In the genomic region with DNA sequence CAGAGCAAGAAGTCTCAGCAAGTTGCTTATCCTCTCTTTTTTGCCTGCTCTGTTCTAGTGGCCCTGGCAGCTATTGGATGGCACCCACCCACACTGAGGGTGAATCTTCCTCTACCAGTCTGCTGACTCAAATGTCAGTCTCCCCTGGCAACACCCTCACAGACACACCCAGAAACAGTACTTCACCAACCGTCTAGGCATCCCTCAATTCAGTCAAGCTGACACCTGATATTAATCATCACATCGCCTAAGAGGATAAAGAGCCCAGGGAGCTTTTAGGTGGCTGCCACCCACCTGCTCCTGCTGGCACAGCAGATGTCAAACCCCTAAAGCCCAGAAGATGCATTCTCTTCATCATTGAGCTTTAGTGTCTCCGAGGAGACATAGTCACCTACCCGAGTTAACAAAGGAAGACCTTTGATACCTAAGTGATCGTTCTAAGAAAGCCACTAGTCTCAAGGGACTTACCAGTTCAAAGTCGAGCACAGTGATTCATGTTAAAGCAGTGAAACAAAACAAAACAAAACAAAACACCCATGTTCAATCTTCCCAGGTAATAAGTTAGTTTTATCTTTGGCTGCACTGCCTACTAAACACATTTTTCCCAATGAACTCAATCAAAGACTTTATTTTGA, we compare ENCODE assay signal across 13 cellular contexts.
DNase-seq lines count a peak whose midpoint lies in the region; ATAC-seq, FAIRE-seq and TF ChIP-seq lines count a peak whose summit lies in the region.
"Had no signal": no experiment of that assay in that cellular context is flagged by ENCODE, and none has a peak within 500 bp of the region (broad histone marks: within the 10 kb centered on the region; RNA-seq: fewer than 3 reads in every experiment).

No MANE protein-coding gene starts in this region.

- no peaks in the 10 kb centered on the region for H3F3A ChIP-seq in GM23338 (replicated peaks; ENCODE audit: low read depth)

- H3K27me3 ChIP-seq in bronchial epithelial cell (ENCODE audit: control insufficient read depth, insufficient read depth, low read length): no peaks in the 10 kb centered on the region
- H3K27me3 ChIP-seq in GM23338 (ENCODE audit: insufficient read depth): no peaks in the 10 kb centered on the region
- H3K27me3 ChIP-seq: dorsolateral prefrontal cortex, left lung had no signal

- no peak overlapping the region for H3K27ac ChIP-seq in GM23338 (ENCODE audit: low read depth)
- H3K27ac ChIP-seq: KMS-11, left lung had no signal

- H3K27ac Mint-ChIP-seq in GM23338: no peak overlapping the region
- H3K27ac Mint-ChIP-seq: CD4-positive, alpha-beta T cell; T-helper 17 cell had no signal

- no peaks in the 10 kb centered on the region for H3K4me1 ChIP-seq in GM23338 (ENCODE audit: insufficient read depth)
- H3K4me1 ChIP-seq: left lung had no signal

- H3K4me3 Mint-ChIP-seq in GM23338: no peak overlapping the region
- H3K4me3 Mint-ChIP-seq: CD4-positive, alpha-beta T cell; T-helper 17 cell had no signal

- no peak overlapping the region for H3K4me2 ChIP-seq in GM23338
- H3K4me2 ChIP-seq: KMS-11 had no signal

- no peak for FAIRE-seq in bronchial epithelial cell (lab: Jason Lieb, UNC)

- no peaks in the 10 kb centered on the region for H3K9me3 Mint-ChIP-seq in GM23338
- H3K9me3 Mint-ChIP-seq: CD4-positive, alpha-beta T cell had no signal

- H3K4me3 ChIP-seq in GM12865 (ENCODE audit: low read depth, low read length): no peak overlapping the region
- H3K4me3 ChIP-seq in bronchial epithelial cell (ENCODE audit: low read depth, low read length): no peak overlapping the region
- H3K4me3 ChIP-seq in GM23338: no peak overlapping the region
- H3K4me3 ChIP-seq: dorsolateral prefrontal cortex, left lung had no signal

- H3K9me2 ChIP-seq in GM23338 (ENCODE audit: insufficient read depth): no peaks in the 10 kb centered on the region

- H3K4me1 Mint-ChIP-seq in GM23338: no peaks in the 10 kb centered on the region; the same call in 2 of the 3 replicates
- H3K4me1 Mint-ChIP-seq: T-helper 17 cell had no signal

- TF ChIP-seq CTCF in GM12865 (IDR thresholded peaks at IDR 0.05; ENCODE audit: insufficient read depth, low read depth, low read length, missing control alignments) (no peak), bronchial epithelial cell (IDR thresholded peaks at IDR 0.05; ENCODE audit: insufficient read depth, low read length, severe bottlenecking) (no peak), GM23338 (conservative IDR thresholded peaks at IDR 0.05; ENCODE audit: low read depth in 2 of 2) (no peak)

- no peaks in the 10 kb centered on the region for H3K36me3 ChIP-seq in bronchial epithelial cell (ENCODE audit: control insufficient read depth, insufficient read depth, low read length)
- no peaks in the 10 kb centered on the region for H3K36me3 ChIP-seq in GM23338 (ENCODE audit: insufficient read depth)
- H3K36me3 ChIP-seq: left lung had no signal

- H4K20me1 ChIP-seq in GM23338 (replicated peaks; ENCODE audit: insufficient read depth): no peaks in the 10 kb centered on the region

- H3K36me3 Mint-ChIP-seq in GM23338 (ENCODE audit: low read depth): no peaks in the 10 kb centered on the region

- no peak overlapping the region for H2AFZ ChIP-seq in GM23338

- DNase-seq in GM12865 (ENCODE audit: low read depth) (peak; percentile 18), NCI-H1694 (lab: John Stamatoyannopoulos, UW) (peak; percentile 7), bronchial epithelial cell (ENCODE audit: low read depth) (peak; percentile 58), GM23338 (ENCODE audit: low spot score) (no peak), cortex of kidney (lab: John Stamatoyannopoulos, UW) (no peak), NCI-H446 treated with DMSO at 0.1 percent for 48 hours (lab: John Stamatoyannopoulos, UW) (no peak)
- DNase-seq: CD4-positive, alpha-beta T cell; left lung; T-helper 17 cell had no signal

- no peaks in the 10 kb centered on the region for H3K79me2 ChIP-seq in GM23338 (replicated peaks; ENCODE audit: insufficient read depth)

- H3K27me3 Mint-ChIP-seq in GM23338 (ENCODE audit: insufficient read depth, low read depth, poor library complexity): no peaks in the 10 kb centered on the region

- peak; percentile 58 for ATAC-seq in GM19397 (IDR thresholded peaks at IDR 0.05; ENCODE audit: unreplicated experiment)
- ATAC-seq in GM23338: no peak
- no peak for ATAC-seq in GM21528 (IDR thresholded peaks at IDR 0.05; ENCODE audit: low FRiP score, unreplicated experiment)
- ATAC-seq: left lung, T-helper 17 cell had no signal

TF ChIP-seq in GM23338, 12 proteins besides CTCF, POLR2A, EP300 and RAD21 (continues in another document):
- TF ChIP-seq CREB1 (CRISPR knock-in tag; IDR thresholded peaks at IDR 0.05; ENCODE audit: low read depth) (no peak), JUNB (IDR thresholded peaks at IDR 0.05; ENCODE audit: unreplicated experiment) (no peak), EZH2phosphoT487 (IDR thresholded peaks at IDR 0.05; ENCODE audit: unreplicated experiment) (no peak), POLR2AphosphoS5 (IDR thresholded peaks at IDR 0.05; ENCODE audit: low read depth) (no peak)
- TF ChIP-seq, protein P1, sequence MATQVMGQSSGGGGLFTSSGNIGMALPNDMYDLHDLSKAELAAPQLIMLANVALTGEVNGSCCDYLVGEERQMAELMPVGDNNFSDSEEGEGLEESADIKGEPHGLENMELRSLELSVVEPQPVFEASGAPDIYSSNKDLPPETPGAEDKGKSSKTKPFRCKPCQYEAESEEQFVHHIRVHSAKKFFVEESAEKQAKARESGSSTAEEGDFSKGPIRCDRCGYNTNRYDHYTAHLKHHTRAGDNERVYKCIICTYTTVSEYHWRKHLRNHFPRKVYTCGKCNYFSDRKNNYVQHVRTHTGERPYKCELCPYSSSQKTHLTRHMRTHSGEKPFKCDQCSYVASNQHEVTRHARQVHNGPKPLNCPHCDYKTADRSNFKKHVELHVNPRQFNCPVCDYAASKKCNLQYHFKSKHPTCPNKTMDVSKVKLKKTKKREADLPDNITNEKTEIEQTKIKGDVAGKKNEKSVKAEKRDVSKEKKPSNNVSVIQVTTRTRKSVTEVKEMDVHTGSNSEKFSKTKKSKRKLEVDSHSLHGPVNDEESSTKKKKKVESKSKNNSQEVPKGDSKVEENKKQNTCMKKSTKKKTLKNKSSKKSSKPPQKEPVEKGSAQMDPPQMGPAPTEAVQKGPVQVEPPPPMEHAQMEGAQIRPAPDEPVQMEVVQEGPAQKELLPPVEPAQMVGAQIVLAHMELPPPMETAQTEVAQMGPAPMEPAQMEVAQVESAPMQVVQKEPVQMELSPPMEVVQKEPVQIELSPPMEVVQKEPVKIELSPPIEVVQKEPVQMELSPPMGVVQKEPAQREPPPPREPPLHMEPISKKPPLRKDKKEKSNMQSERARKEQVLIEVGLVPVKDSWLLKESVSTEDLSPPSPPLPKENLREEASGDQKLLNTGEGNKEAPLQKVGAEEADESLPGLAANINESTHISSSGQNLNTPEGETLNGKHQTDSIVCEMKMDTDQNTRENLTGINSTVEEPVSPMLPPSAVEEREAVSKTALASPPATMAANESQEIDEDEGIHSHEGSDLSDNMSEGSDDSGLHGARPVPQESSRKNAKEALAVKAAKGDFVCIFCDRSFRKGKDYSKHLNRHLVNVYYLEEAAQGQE (IDR thresholded peaks at IDR 0.05; ENCODE audit: unreplicated experiment): no peak
- TF ChIP-seq, protein P2, sequence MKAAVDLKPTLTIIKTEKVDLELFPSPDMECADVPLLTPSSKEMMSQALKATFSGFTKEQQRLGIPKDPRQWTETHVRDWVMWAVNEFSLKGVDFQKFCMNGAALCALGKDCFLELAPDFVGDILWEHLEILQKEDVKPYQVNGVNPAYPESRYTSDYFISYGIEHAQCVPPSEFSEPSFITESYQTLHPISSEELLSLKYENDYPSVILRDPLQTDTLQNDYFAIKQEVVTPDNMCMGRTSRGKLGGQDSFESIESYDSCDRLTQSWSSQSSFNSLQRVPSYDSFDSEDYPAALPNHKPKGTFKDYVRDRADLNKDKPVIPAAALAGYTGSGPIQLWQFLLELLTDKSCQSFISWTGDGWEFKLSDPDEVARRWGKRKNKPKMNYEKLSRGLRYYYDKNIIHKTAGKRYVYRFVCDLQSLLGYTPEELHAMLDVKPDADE (IDR thresholded peaks at IDR 0.05): no peak

Comparison
In these comparisons a context has a peak if more than half of its experiments do, and no peak if none do; other contexts are left out.
1. DNase-seq: peak in GM12865 (single experiment), NCI-H1694 (single experiment) and bronchial epithelial cell (single experiment); none in GM23338 (single experiment), cortex of kidney (single experiment) and NCI-H446 treated with DMSO at 0.1 percent for 48 hours (single experiment).